In genomic region chr1:172699111-172699510, GRCh38 we compare ENCODE assay signal across 8 cellular contexts. TPM values are rescaled to one million over a fixed set of nuclear protein-coding genes. Genes with fewer than 3 reads are reported as not detected.
DNase-seq lines count a peak whose midpoint lies in the region; ATAC-seq, FAIRE-seq and TF ChIP-seq lines count a peak whose summit lies in the region.

No MANE protein-coding gene starts in this region.

- H3K27me3 ChIP-seq in H1 (replicated peaks in 1 of 4; ENCODE audit: control insufficient read depth in 3 of 4, extremely low read depth in 1 of 4, insufficient read depth in 3 of 4, low read length in 3 of 4) (no peaks in the 10 kb centered on the region), neural progenitor cell (no peaks in the 10 kb centered on the region)

- H3K9me3 Mint-ChIP-seq in activated CD4-positive, alpha-beta T cell treated with anti-CD3 and anti-CD28 coated beads, Interleukin-2, amount 10 ng/mL, durations not matched to agents 7 days and 5 days: peaks cover 4% of the 10 kb centered on the region
- no peaks in the 10 kb centered on the region for H3K9me3 Mint-ChIP-seq in neural progenitor cell

- no peak for TF ChIP-seq EP300 in H1 (IDR thresholded peaks at IDR 0.05; ENCODE audit: borderline replicate concordance in 1 of 2, low read depth in 2 of 2, low read length in 2 of 2)

- TF ChIP-seq POLR2A in H1 (IDR thresholded peaks at IDR 0.05; ENCODE audit: control extremely low read depth in 1 of 2, low read depth in 2 of 2, low read length in 2 of 2): no peak

- TF ChIP-seq CTCF in H1 (IDR thresholded peaks at IDR 0.05; ENCODE audit: control extremely low read depth in 1 of 3, insufficient read depth in 1 of 3, low read depth in 1 of 3, low read length in 3 of 3): no peak
- no peak for TF ChIP-seq CTCF in neural progenitor cell (IDR thresholded peaks at IDR 0.05)

- H2BK15ac ChIP-seq in H1 (ENCODE audit: low read length): no peak overlapping the region

- no peak overlapping the region for H2BK120ac ChIP-seq in H1 (replicated peaks; ENCODE audit: low read depth, low read length)

- H4K8ac ChIP-seq in H1 (ENCODE audit: extremely low read depth, insufficient read depth, low read length): no peak overlapping the region

- H2BK5ac ChIP-seq in H1 (ENCODE audit: low read depth, low read length): no peak overlapping the region

- H2AK5ac ChIP-seq in H1 (ENCODE audit: low read depth, low read length): no peak overlapping the region

- no peak overlapping the region for H3K18ac ChIP-seq in H1 (ENCODE audit: extremely low read depth, low read length)

- no peak overlapping the region for H4K5ac ChIP-seq in H1 (ENCODE audit: insufficient read length, low read depth, low read length)

- no peaks in the 10 kb centered on the region for H3K36me3 ChIP-seq in H1 (ENCODE audit: control insufficient read depth in 2 of 4, insufficient read depth in 4 of 4, low read length in 3 of 4)
- no peaks in the 10 kb centered on the region for H3K36me3 ChIP-seq in neural progenitor cell

- no peaks in the 10 kb centered on the region for H3K36me3 Mint-ChIP-seq in activated CD4-positive, alpha-beta T cell treated with anti-CD3 and anti-CD28 coated beads, Interleukin-2, amount 10 ng/mL, durations not matched to agents 7 days and 5 days (ENCODE audit: low read depth)
- H3K36me3 Mint-ChIP-seq in neural progenitor cell: no peaks in the 10 kb centered on the region

- no peak overlapping the region for H3K4ac ChIP-seq in H1 (replicated peaks; ENCODE audit: insufficient read length, low read depth, low read length)

- H3K4me3 Mint-ChIP-seq in activated CD4-positive, alpha-beta T cell treated with anti-CD3 and anti-CD28 coated beads, Interleukin-2, amount 10 ng/mL, durations not matched to agents 7 days and 5 days: peak overlapping the region; percentile 61
- H3K4me3 Mint-ChIP-seq in neural progenitor cell: no peak overlapping the region

- peak; percentile 83 for DNase-seq in activated CD4-positive, alpha-beta T cell treated with anti-CD3 and anti-CD28 coated beads, Interleukin-2, amount 10 ng/mL, durations not matched to agents 7 days and 5 days
- DNase-seq in H1 (ENCODE audit: low read depth in 1 of 2, low spot score in 2 of 2) (no peak), HuH-7 (ENCODE audit: low spot score) (no peak), neural progenitor cell (ENCODE audit: low spot score) (no peak)
- peak; percentile 49 to 71 (median 57) for DNase-seq in stimulated activated CD4-positive, alpha-beta T cell treated with anti-CD3 and anti-CD28 coated beads, TNF-alpha, amount 100 ng/mL, for 24 hours (ENCODE audit: low read depth in 3 of 3)

- H2BK20ac ChIP-seq in H1 (ENCODE audit: low read length): no peak overlapping the region

- WGBS in H1 (ENCODE audit: extremely low coverage in 1 of 2, insufficient coverage in 1 of 2, insufficient read length in 1 of 2, insufficient replicate concordance in 2 of 2, low coverage in 1 of 2, low lambda C conversion rate in 2 of 2, missing lambda C conversion rate in 1 of 2), 2 experiments: 85% methylated on average over 3 of the region's 3 CpGs; no CpG with 5 or more reads in 1 of the 2 experiments

- H3K9me3 ChIP-seq in H1 (ENCODE audit: insufficient read depth in 2 of 2, low read depth in 1 of 2, low read length in 1 of 2): no peaks in the 10 kb centered on the region
- no peaks in the 10 kb centered on the region for H3K9me3 ChIP-seq in neural progenitor cell (ENCODE audit: low read depth)

- peaks cover 4% of the 10 kb centered on the region for H3K27me3 Mint-ChIP-seq in activated CD4-positive, alpha-beta T cell treated with anti-CD3 and anti-CD28 coated beads, Interleukin-2, amount 10 ng/mL, durations not matched to agents 7 days and 5 days
- no peaks in the 10 kb centered on the region for H3K27me3 Mint-ChIP-seq in neural progenitor cell (ENCODE audit: insufficient read depth, low read depth)

- POLR2A ChIA-PET in activated CD4-positive, alpha-beta T cell treated with anti-CD3 and anti-CD28 coated beads, Interleukin-2, amount 10 ng/mL, durations not matched to agents 7 days and 5 days (lab: Charles Lee): no interaction called here
- POLR2A ChIA-PET in H1 (lab: Charles Lee; ENCODE audit: partially characterized antibody): no interaction called here

- H3K79me1 ChIP-seq in H1 (ENCODE audit: low read depth, low read length): no peaks in the 10 kb centered on the region

- H4K20me1 ChIP-seq in H1 (replicated peaks in 1 of 2; ENCODE audit: control insufficient read depth in 1 of 2, insufficient read depth in 2 of 2, low read length in 2 of 2) (no peaks in the 10 kb centered on the region), neural progenitor cell (ENCODE audit: low read depth) (no peaks in the 10 kb centered on the region)

- H3K4me2 ChIP-seq in H1 (ENCODE audit: insufficient read depth in 1 of 2, low read depth in 2 of 2, low read length in 2 of 2) (no peak overlapping the region), neural progenitor cell (no peak overlapping the region)

- no peak for FAIRE-seq in H1 (lab: Jason Lieb, UNC)

- H3K23ac ChIP-seq in H1 (ENCODE audit: insufficient read length): no peak overlapping the region

- no peak overlapping the region for H4K91ac ChIP-seq in H1 (replicated peaks; ENCODE audit: insufficient read length, low read length)

- H3K79me2 ChIP-seq in H1 (ENCODE audit: control insufficient read depth in 1 of 2, insufficient read depth in 2 of 2, low read length in 2 of 2): no peaks in the 10 kb centered on the region
- H3K79me2 ChIP-seq in neural progenitor cell (ENCODE audit: low read depth): no peaks in the 10 kb centered on the region

- H3F3A ChIP-seq in neural progenitor cell (ENCODE audit: low read depth): no peaks in the 10 kb centered on the region

- H3K23me2 ChIP-seq in H1 (ENCODE audit: low read depth, low read length): no peaks in the 10 kb centered on the region; the same call in 1 of the 2 replicates

- H3K4me1 ChIP-seq in H1 (replicated peaks in 1 of 4; ENCODE audit: control insufficient read depth in 3 of 4, insufficient read depth in 4 of 4, low read length in 3 of 4) (no peaks in the 10 kb centered on the region), neural progenitor cell (peaks cover 9% of the 10 kb centered on the region)

- H3K4me1 Mint-ChIP-seq in activated CD4-positive, alpha-beta T cell treated with anti-CD3 and anti-CD28 coated beads, Interleukin-2, amount 10 ng/mL, durations not matched to agents 7 days and 5 days: peaks cover 51% of the 10 kb centered on the region
- peaks cover 9% of the 10 kb centered on the region for H3K4me1 Mint-ChIP-seq in neural progenitor cell

- CTCF ChIA-PET in activated CD4-positive, alpha-beta T cell treated with anti-CD3 and anti-CD28 coated beads, Interleukin-2, amount 10 ng/mL, durations not matched to agents 7 days and 5 days (lab: Charles Lee): interaction anchor here (0.7 to 2.2 kb wide), 4 partner anchors 21 to 187 kb away, joined by 3 to 7 read pairs (median 4); no protein-coding TSS in a partner anchor
- CTCF ChIA-PET in H1 (lab: Charles Lee; ENCODE audit: partially characterized antibody): interaction anchor here (1.1 kb wide), 1 partner anchor 21 kb away, joined by 6 read pairs; no protein-coding TSS in a partner anchor

- H3K4me3 ChIP-seq in H1 (ENCODE audit: extremely low read depth in 1 of 4, insufficient read depth in 2 of 4, low read depth in 3 of 4, low read length in 4 of 4): no peak overlapping the region
- no peak overlapping the region for H3K4me3 ChIP-seq in neural progenitor cell

- H3K56ac ChIP-seq in H1 (replicated peaks; ENCODE audit: insufficient read length, low read depth, low read length): no peak overlapping the region

- no peak for TF ChIP-seq RAD21 in H1 (IDR thresholded peaks at IDR 0.05 in 1 of 2, conservative IDR thresholded peaks at IDR 0.05 in 1 of 2; ENCODE audit: low read depth in 2 of 2, low read length in 2 of 2)

- no peak overlapping the region for H3K14ac ChIP-seq in H1 (ENCODE audit: insufficient read length)

- H3K9ac ChIP-seq in H1 (replicated peaks in 1 of 4; ENCODE audit: extremely low read depth in 1 of 4, low read depth in 3 of 4, low read length in 3 of 4): no peak overlapping the region
- H3K9ac ChIP-seq in neural progenitor cell: no peak overlapping the region

- no peak overlapping the region for H3K27ac ChIP-seq in H1 (ENCODE audit: low read depth, low read length)
- H3K27ac ChIP-seq in neural progenitor cell: no peak overlapping the region

- no peak overlapping the region for H2BK12ac ChIP-seq in H1 (ENCODE audit: low read depth, low read length)

- ATAC-seq in GM19043 (IDR thresholded peaks at IDR 0.05; ENCODE audit: low read depth, unreplicated experiment) (peak; percentile 82), HG03442 (IDR thresholded peaks at IDR 0.05; ENCODE audit: unreplicated experiment) (peak; percentile 84), HG03521 (IDR thresholded peaks at IDR 0.05; ENCODE audit: unreplicated experiment) (no peak)

- peak overlapping the region; percentile 93 for H3K27ac Mint-ChIP-seq in activated CD4-positive, alpha-beta T cell treated with anti-CD3 and anti-CD28 coated beads, Interleukin-2, amount 10 ng/mL, durations not matched to agents 7 days and 5 days
- no peak overlapping the region for H3K27ac Mint-ChIP-seq in neural progenitor cell

- 0 out of 2 replicates have a peak overlapping the region, but pooled peaks have one; percentile 18 for H2AFZ ChIP-seq in H1 (ENCODE audit: low read length)
- no peak overlapping the region for H2AFZ ChIP-seq in neural progenitor cell (replicated peaks)

TF ChIP-seq in H1, 55 proteins besides CTCF, POLR2A, EP300 and RAD21 (continues in another document):
- TF ChIP-seq BRCA1 (IDR thresholded peaks at IDR 0.05; ENCODE audit: low read depth, low read length): no peak
- no peak for TF ChIP-seq CEBPB (IDR thresholded peaks at IDR 0.05; ENCODE audit: low read depth, low read length)

RNA-seq across cellular contexts. Expression of gene FASLG, which starts 40.2 kb away (rescaled TPM):
- total RNA-seq in activated CD4-positive, alpha-beta T cell treated with anti-CD3 and anti-CD28 coated beads, Interleukin-2, amount 10 ng/mL, durations not matched to agents 7 days and 5 days: 1 to 10 TPM; 1.4 to 1.6 TPM
- total RNA-seq in H1 (2021; fragmentation: NEBNext Ultra II Directional; extraction: Animal tissue kit (Norgen Biotek cat#: 25700)): not detected in 2 replicates
- not detected in 2 replicates for polyA plus RNA-seq in H1 (2011; rRNA removed)
- not detected for polyA plus RNA-seq in H1 (2011; cell fraction: cytosol; rRNA removed)
- polyA plus RNA-seq in H1 (2011; cell fraction: nucleus; rRNA removed): not detected
- polyA plus RNA-seq in H1 (2012, experiment 1 of 2): not detected in 4 replicates
- polyA plus RNA-seq in H1 (2012, experiment 2 of 2): not detected
- not detected for polyA plus RNA-seq in H1 (2013, experiment 1 of 2)
- polyA plus RNA-seq in H1 (2013, experiment 2 of 2): not detected
- not detected in 2 replicates for polyA minus RNA-seq in H1 (2011; rRNA and poly(A)+ RNA removed)
- not detected for polyA minus RNA-seq in H1 (2011; cell fraction: cytosol; rRNA and poly(A)+ RNA removed)
- not detected for polyA minus RNA-seq in H1 (2011; cell fraction: nucleus; rRNA and poly(A)+ RNA removed)
- not detected in 2 replicates for total RNA-seq in neural progenitor cell (ENCODE audit: low replicate concordance)

Comparison
In these comparisons a context has a peak if more than half of its experiments do, and no peak if none do; other contexts are left out.
1. DNase-seq: peak in activated CD4-positive, alpha-beta T cell treated with anti-CD3 and anti-CD28 coated beads, Interleukin-2, amount 10 ng/mL, durations not matched to agents 7 days and 5 days (single experiment) and stimulated activated CD4-positive, alpha-beta T cell treated with anti-CD3 and anti-CD28 coated beads, TNF-alpha, amount 100 ng/mL, for 24 hours (3 of 3); none in H1 (0 of 2), HuH-7 (single experiment) and neural progenitor cell (single experiment).